ENCODE assay signal across 1 cellular context in genomic region chr19:12550951-12551832, GRCh38.
TF ChIP-seq lines count a peak whose summit lies in the region.

Gene ZNF564, minus strand, starts transcription at chr19:12551482. Its CDS starts 150 bp downstream, at chr19:12551332.

TF ChIP-seq in HepG2, 621 proteins besides CTCF, POLR2A, EP300 and RAD21 (continued from another document and continues in another):
- TF ChIP-seq ZFP90 (CRISPR knock-in tag; IDR thresholded peaks at IDR 0.05; ENCODE audit: borderline replicate concordance) = peak; percentile 84
- peak; percentile 72 for TF ChIP-seq ZNF772 (CRISPR knock-in tag; IDR thresholded peaks at IDR 0.05)
- TF ChIP-seq POLR2AphosphoS5 (IDR thresholded peaks at IDR 0.05; ENCODE audit: low read depth, low read length) = peak; percentile 97
- peak; percentile 98 for TF ChIP-seq ARID4A (CRISPR knock-in tag; IDR thresholded peaks at IDR 0.05; ENCODE audit: borderline replicate concordance)
- 0 out of 2 replicates have a peak, but pooled peaks have one; percentile 13 for TF ChIP-seq ZNF790 (CRISPR knock-in tag; IDR thresholded peaks at IDR 0.05; ENCODE audit: borderline replicate concordance)
- 0 out of 2 replicates have a peak, but pooled peaks have one; percentile 8 for TF ChIP-seq ZNF276 (CRISPR knock-in tag; IDR thresholded peaks at IDR 0.05; ENCODE audit: low read depth)
- TF ChIP-seq ZNF180 (CRISPR knock-in tag; IDR thresholded peaks at IDR 0.05; ENCODE audit: borderline replicate concordance, low read depth) = no peak
- TF ChIP-seq SMARCC2 (IDR thresholded peaks at IDR 0.05) = no peak
- TF ChIP-seq YEATS4 (CRISPR knock-in tag; IDR thresholded peaks at IDR 0.05; ENCODE audit: borderline replicate concordance) = peak; percentile 92
- no peak for TF ChIP-seq JUN (CRISPR knock-in tag; IDR thresholded peaks at IDR 0.05)
- peak; percentile 59; the same call in 1 of the 2 replicates for TF ChIP-seq ZNF343 (CRISPR knock-in tag; IDR thresholded peaks at IDR 0.05)
- TF ChIP-seq CAMTA2 (CRISPR knock-in tag; IDR thresholded peaks at IDR 0.05; ENCODE audit: borderline replicate concordance) = peak; percentile 95; the same call in 1 of the 2 replicates
- no peak for TF ChIP-seq SMC3 (IDR thresholded peaks at IDR 0.05; ENCODE audit: low read length)
- TF ChIP-seq, protein P1, sequence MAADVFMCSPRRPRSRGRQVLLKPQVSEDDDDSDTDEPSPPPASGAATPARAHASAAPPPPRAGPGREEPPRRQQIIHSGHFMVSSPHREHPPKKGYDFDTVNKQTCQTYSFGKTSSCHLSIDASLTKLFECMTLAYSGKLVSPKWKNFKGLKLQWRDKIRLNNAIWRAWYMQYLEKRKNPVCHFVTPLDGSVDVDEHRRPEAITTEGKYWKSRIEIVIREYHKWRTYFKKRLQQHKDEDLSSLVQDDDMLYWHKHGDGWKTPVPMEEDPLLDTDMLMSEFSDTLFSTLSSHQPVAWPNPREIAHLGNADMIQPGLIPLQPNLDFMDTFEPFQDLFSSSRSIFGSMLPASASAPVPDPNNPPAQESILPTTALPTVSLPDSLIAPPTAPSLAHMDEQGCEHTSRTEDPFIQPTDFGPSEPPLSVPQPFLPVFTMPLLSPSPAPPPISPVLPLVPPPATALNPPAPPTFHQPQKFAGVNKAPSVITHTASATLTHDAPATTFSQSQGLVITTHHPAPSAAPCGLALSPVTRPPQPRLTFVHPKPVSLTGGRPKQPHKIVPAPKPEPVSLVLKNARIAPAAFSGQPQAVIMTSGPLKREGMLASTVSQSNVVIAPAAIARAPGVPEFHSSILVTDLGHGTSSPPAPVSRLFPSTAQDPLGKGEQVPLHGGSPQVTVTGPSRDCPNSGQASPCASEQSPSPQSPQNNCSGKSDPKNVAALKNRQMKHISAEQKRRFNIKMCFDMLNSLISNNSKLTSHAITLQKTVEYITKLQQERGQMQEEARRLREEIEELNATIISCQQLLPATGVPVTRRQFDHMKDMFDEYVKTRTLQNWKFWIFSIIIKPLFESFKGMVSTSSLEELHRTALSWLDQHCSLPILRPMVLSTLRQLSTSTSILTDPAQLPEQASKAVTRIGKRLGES (CRISPR knock-in tag; IDR thresholded peaks at IDR 0.05; ENCODE audit: borderline replicate concordance) = no peak
- TF ChIP-seq KDM5B (CRISPR knock-in tag; IDR thresholded peaks at IDR 0.05; ENCODE audit: borderline replicate concordance) = peak; percentile 89
- no peak for TF ChIP-seq ZNF629 (CRISPR knock-in tag; conservative IDR thresholded peaks at IDR 0.05)
- TF ChIP-seq ZNF451 (CRISPR knock-in tag; IDR thresholded peaks at IDR 0.05) = peak; percentile 49; the same call in 1 of the 2 replicates
- TF ChIP-seq SIX1 (CRISPR knock-in tag; IDR thresholded peaks at IDR 0.05; ENCODE audit: borderline replicate concordance) = no peak
- TF ChIP-seq SMARCE1 (IDR thresholded peaks at IDR 0.05; ENCODE audit: borderline replicate concordance) = no peak
- TF ChIP-seq E2F1 (CRISPR knock-in tag; IDR thresholded peaks at IDR 0.05) = 0 out of 2 replicates have a peak, but pooled peaks have one; percentile 16
- TF ChIP-seq ZNF33A (CRISPR knock-in tag; IDR thresholded peaks at IDR 0.05; ENCODE audit: borderline replicate concordance) = no peak
- peak; percentile 57; the same call in 1 of the 2 replicates for TF ChIP-seq HNF1B (CRISPR knock-in tag; IDR thresholded peaks at IDR 0.05)
- TF ChIP-seq ZBTB1 (CRISPR knock-in tag; IDR thresholded peaks at IDR 0.05; ENCODE audit: borderline replicate concordance) = no peak
- TF ChIP-seq ZBTB8A (CRISPR knock-in tag; IDR thresholded peaks at IDR 0.05; ENCODE audit: borderline replicate concordance, low read depth) = 0 out of 2 replicates have a peak, but pooled peaks have one; percentile 62
- TF ChIP-seq ZNF382 (CRISPR knock-in tag; IDR thresholded peaks at IDR 0.05; ENCODE audit: borderline replicate concordance) = no peak
- TF ChIP-seq ZNF747 (CRISPR knock-in tag; IDR thresholded peaks at IDR 0.05; ENCODE audit: borderline replicate concordance) = peak; percentile 84; the same call in 1 of the 2 replicates
- TF ChIP-seq SAP130 (CRISPR knock-in tag; IDR thresholded peaks at IDR 0.05; ENCODE audit: low read depth) = peak; percentile 96
- no peak for TF ChIP-seq GZF1 (CRISPR knock-in tag; IDR thresholded peaks at IDR 0.05)
- TF ChIP-seq KDM2A (CRISPR knock-in tag; IDR thresholded peaks at IDR 0.05; ENCODE audit: borderline replicate concordance, low read depth) = peak; percentile 88
- no peak for TF ChIP-seq ZNF329 (CRISPR knock-in tag; IDR thresholded peaks at IDR 0.05; ENCODE audit: low read depth)
- TF ChIP-seq, protein P2, sequence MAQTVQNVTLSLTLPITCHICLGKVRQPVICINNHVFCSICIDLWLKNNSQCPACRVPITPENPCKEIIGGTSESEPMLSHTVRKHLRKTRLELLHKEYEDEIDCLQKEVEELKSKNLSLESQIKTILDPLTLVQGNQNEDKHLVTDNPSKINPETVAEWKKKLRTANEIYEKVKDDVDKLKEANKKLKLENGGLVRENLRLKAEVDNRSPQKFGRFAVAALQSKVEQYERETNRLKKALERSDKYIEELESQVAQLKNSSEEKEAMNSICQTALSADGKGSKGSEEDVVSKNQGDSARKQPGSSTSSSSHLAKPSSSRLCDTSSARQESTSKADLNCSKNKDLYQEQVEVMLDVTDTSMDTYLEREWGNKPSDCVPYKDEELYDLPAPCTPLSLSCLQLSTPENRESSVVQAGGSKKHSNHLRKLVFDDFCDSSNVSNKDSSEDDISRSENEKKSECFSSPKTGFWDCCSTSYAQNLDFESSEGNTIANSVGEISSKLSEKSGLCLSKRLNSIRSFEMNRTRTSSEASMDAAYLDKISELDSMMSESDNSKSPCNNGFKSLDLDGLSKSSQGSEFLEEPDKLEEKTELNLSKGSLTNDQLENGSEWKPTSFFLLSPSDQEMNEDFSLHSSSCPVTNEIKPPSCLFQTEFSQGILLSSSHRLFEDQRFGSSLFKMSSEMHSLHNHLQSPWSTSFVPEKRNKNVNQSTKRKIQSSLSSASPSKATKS (CRISPR knock-in tag; IDR thresholded peaks at IDR 0.05) = no peak
- TF ChIP-seq ZNF703 (CRISPR knock-in tag; IDR thresholded peaks at IDR 0.05; ENCODE audit: borderline replicate concordance) = no peak
- TF ChIP-seq, protein P3, sequence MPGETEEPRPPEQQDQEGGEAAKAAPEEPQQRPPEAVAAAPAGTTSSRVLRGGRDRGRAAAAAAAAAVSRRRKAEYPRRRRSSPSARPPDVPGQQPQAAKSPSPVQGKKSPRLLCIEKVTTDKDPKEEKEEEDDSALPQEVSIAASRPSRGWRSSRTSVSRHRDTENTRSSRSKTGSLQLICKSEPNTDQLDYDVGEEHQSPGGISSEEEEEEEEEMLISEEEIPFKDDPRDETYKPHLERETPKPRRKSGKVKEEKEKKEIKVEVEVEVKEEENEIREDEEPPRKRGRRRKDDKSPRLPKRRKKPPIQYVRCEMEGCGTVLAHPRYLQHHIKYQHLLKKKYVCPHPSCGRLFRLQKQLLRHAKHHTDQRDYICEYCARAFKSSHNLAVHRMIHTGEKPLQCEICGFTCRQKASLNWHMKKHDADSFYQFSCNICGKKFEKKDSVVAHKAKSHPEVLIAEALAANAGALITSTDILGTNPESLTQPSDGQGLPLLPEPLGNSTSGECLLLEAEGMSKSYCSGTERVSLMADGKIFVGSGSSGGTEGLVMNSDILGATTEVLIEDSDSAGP (CRISPR knock-in tag; IDR thresholded peaks at IDR 0.05; ENCODE audit: borderline replicate concordance) = peak; percentile 90
- no peak; the same call in 1 of the 2 replicates for TF ChIP-seq ZNF7 (CRISPR knock-in tag; IDR thresholded peaks at IDR 0.05)
- peak; percentile 76; the same call in 1 of the 2 replicates for TF ChIP-seq MEIS1 (CRISPR knock-in tag; IDR thresholded peaks at IDR 0.05; ENCODE audit: borderline replicate concordance)
